ENCODE assay signal across 9 cellular contexts in the genomic region with DNA sequence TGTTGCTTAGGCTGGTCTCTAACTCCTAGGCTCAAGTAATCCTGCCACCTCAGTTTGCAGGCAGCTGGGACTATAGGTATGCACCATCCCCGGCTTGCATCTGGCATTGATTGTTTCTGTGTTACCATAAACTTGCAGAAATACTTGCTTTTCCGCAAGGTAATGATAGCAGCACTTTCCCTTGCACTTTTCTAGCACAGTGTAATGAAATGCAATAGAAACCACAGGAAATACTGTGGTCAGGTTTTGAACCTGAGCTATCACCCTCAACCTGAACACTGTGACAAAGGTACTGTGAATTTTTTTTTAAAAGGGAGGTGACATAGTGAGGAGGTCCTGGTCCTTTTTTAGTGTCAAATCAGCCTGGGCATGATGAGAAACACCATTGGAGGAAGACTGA. TPM values are rescaled to one million over a fixed set of nuclear protein-coding genes. Genes with fewer than 3 reads are reported as not detected.
DNase-seq lines count a peak whose midpoint lies in the region; ATAC-seq and TF ChIP-seq lines count a peak whose summit lies in the region.
"Had no signal": no experiment of that assay in that cellular context is flagged by ENCODE, and none has a peak within 500 bp of the region (broad histone marks: within the 10 kb centered on the region; RNA-seq: fewer than 3 reads in every experiment).

No MANE protein-coding gene starts in this region.

- H3K9me3 ChIP-seq in psoas muscle = no peaks in the 10 kb centered on the region

- no peaks in the 10 kb centered on the region for H3K36me3 Mint-ChIP-seq in progenitor cell of endocrine pancreas (ENCODE audit: insufficient read depth)

- peaks cover 5% of the 10 kb centered on the region for H3K4me1 Mint-ChIP-seq in progenitor cell of endocrine pancreas (ENCODE audit: low read depth)

- TF ChIP-seq CTCF in progenitor cell of endocrine pancreas (IDR thresholded peaks at IDR 0.05; ENCODE audit: unreplicated experiment) (no peak), psoas muscle (IDR thresholded peaks at IDR 0.05) (no peak)

- intact Hi-C loops in psoas muscle (cut with DNase I) (no loop called here), sciatic nerve (cut with DNase I) (no loop called here)

- ATAC-seq in GM18508 (IDR thresholded peaks at IDR 0.05; ENCODE audit: insufficient read depth, unreplicated experiment) (peak; percentile 85), GM21367 (IDR thresholded peaks at IDR 0.05; ENCODE audit: unreplicated experiment) (peak; percentile 93), HG03457 (IDR thresholded peaks at IDR 0.05; ENCODE audit: unreplicated experiment) (peak; percentile 94), psoas muscle (no peak), sciatic nerve (no peak)

- no peaks in the 10 kb centered on the region for H3K4me1 ChIP-seq in psoas muscle

- no peak overlapping the region for H3K4me3 Mint-ChIP-seq in progenitor cell of endocrine pancreas (ENCODE audit: low read depth)

- H3K27ac ChIP-seq in psoas muscle = no peak overlapping the region

- peaks cover 29% of the 10 kb centered on the region for H3K27me3 Mint-ChIP-seq in progenitor cell of endocrine pancreas

- no peaks in the 10 kb centered on the region for H3K27me3 ChIP-seq in psoas muscle (ENCODE audit: insufficient read depth in 3 of 3, low read length in 2 of 3)

- H3K9me3 Mint-ChIP-seq in progenitor cell of endocrine pancreas (ENCODE audit: low read depth) = no peaks in the 10 kb centered on the region

- peak; percentile 17 for DNase-seq in activated gamma-delta T cell treated with anti-CD3 and anti-CD28 coated beads, Interleukin-2, amount 50 U/mL, for 16 hours (ENCODE audit: low read depth)
- DNase-seq in progenitor cell of endocrine pancreas (ENCODE audit: low spot score, unreplicated experiment) (no peak), psoas muscle (no peak), sciatic nerve (ENCODE audit: low spot score) (no peak), NCI-H1436 (lab: John Stamatoyannopoulos, UW) (no peak)
- DNase-seq: aorta had no signal

- no peak overlapping the region for H3K4me3 ChIP-seq in psoas muscle

- 71 to 81% (median 72%) methylated on average over 2 of the region's 2 CpGs for WGBS in psoas muscle, 3 donors

- H3K27ac Mint-ChIP-seq in progenitor cell of endocrine pancreas = no peak overlapping the region

- no peaks in the 10 kb centered on the region for H3K36me3 ChIP-seq in psoas muscle (ENCODE audit: insufficient read depth in 1 of 2, low read depth in 1 of 2)

RNA-seq across cellular contexts. Expression of gene DHRS9, which starts 38.3 kb away (rescaled TPM):
- total RNA-seq in progenitor cell of endocrine pancreas = not detected in 2 replicates
- total RNA-seq in psoas muscle = under 1 TPM in 3 of 4 donors, not detected in 1; 0.27 to 0.79 (median 0.49) TPM
- under 1 TPM in 2 of 3 donors, not detected in 1; 0.04 to 0.09 TPM for polyA plus RNA-seq in psoas muscle
- 4.9 TPM for total RNA-seq in sciatic nerve

Comparison
In these comparisons a context has a peak if more than half of its experiments do, and no peak if none do; other contexts are left out.
1. ATAC-seq: peak in GM18508 (single experiment), GM21367 (single experiment) and HG03457 (single experiment); none in psoas muscle (0 of 4) and sciatic nerve (single experiment).